10 cellular contexts compared by ENCODE assay signal in the genomic region with DNA sequence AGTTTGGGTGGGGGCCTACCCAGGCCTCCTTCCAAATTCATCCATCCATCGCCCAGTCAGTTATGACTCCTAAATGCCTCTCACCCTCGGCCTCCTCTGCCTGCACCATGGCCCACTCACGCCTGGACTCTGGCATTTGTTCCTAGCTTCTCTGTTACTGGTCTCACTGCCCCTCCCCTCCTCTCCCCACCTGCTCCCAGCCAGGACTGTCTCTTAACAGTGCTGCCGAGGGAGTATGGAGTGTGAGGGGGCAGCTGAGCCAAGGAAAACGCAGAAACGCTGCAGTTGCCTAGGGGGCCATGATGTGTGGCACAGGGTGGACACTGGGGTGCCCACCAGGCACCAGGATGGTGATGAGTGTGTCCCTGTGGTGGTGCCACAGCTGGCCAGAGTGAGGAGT. TPM values are rescaled to one million over a fixed set of nuclear protein-coding genes. Genes with fewer than 3 reads are reported as not detected.
DNase-seq lines count a peak whose midpoint lies in the region; ATAC-seq and TF ChIP-seq lines count a peak whose summit lies in the region.
"Had no signal": no experiment of that assay in that cellular context is flagged by ENCODE, and none has a peak within 500 bp of the region (broad histone marks: within the 10 kb centered on the region; RNA-seq: fewer than 3 reads in every experiment).

No MANE protein-coding gene starts in this region.

- H3K9me3 ChIP-seq in neural cell (ENCODE audit: low read length) (no peaks in the 10 kb centered on the region), adrenal gland (replicated peaks in 1 of 3) (no peaks in the 10 kb centered on the region)

- no peak for TF ChIP-seq CTCF in C4-2B (conservative IDR thresholded peaks at IDR 0.05)
- TF ChIP-seq CTCF in LNCaP clone FGC (IDR thresholded peaks at IDR 0.05; ENCODE audit: control insufficient read depth, extremely low read depth, insufficient read depth) = no peak
- TF ChIP-seq CTCF in neural cell (IDR thresholded peaks at IDR 0.05; ENCODE audit: poor library complexity, severe bottlenecking) = no peak
- TF ChIP-seq CTCF in adrenal gland (IDR thresholded peaks at IDR 0.05) = no peak

- H3K27me3 ChIP-seq in neural cell (ENCODE audit: insufficient read depth, low read depth, low read length) (peaks cover 15% of the 10 kb centered on the region), adrenal gland (no peaks in the 10 kb centered on the region)

- no peaks in the 10 kb centered on the region for H3K27me3 Mint-ChIP-seq in dendritic cell treated with granulocyte-macrophage colony-stimulating factor and Interleukin-4, amounts not matched to agents 40 ng/mL and 50 ng/mL, for 4 days

- H3K36me3 ChIP-seq in neural cell (ENCODE audit: insufficient read depth, low read length) = no peaks in the 10 kb centered on the region
- H3K36me3 ChIP-seq in adrenal gland (replicated peaks in 1 of 2) = peaks cover 0 to 29% of the 10 kb centered on the region in 2 donors

- no peak for TF ChIP-seq POLR2A in adrenal gland (IDR thresholded peaks at IDR 0.05)

- no peak overlapping the region for H3K4me2 ChIP-seq in neural cell (ENCODE audit: low read length)

- no peak overlapping the region for H3K9ac ChIP-seq in neural cell (ENCODE audit: low read length)

- peak overlapping the region; percentile 66 for H3K4me3 Mint-ChIP-seq in dendritic cell treated with granulocyte-macrophage colony-stimulating factor and Interleukin-4, amounts not matched to agents 40 ng/mL and 50 ng/mL, for 4 days

- TF ChIP-seq RAD21 in neural cell (conservative IDR thresholded peaks at IDR 0.05) = no peak

- no peak for TF ChIP-seq EP300 in neural cell (conservative IDR thresholded peaks at IDR 0.05; ENCODE audit: poor library complexity, severe bottlenecking)

- H3K4me3 ChIP-seq in LNCaP clone FGC (ENCODE audit: low read depth, low read length) = peak overlapping the region; percentile 68
- peak overlapping the region; percentile 65 for H3K4me3 ChIP-seq in neural cell (ENCODE audit: low read length)
- peak overlapping the region in 1 of 4 donors; percentile 74 for H3K4me3 ChIP-seq in adrenal gland

- ATAC-seq in HG03460 (IDR thresholded peaks at IDR 0.05; ENCODE audit: unreplicated experiment) (no peak), GM18870 (IDR thresholded peaks at IDR 0.05; ENCODE audit: unreplicated experiment) (no peak)

- H4K20me1 ChIP-seq in neural cell (ENCODE audit: insufficient read depth) = no peaks in the 10 kb centered on the region

- no peaks in the 10 kb centered on the region for H3K9me2 ChIP-seq in neural cell (ENCODE audit: insufficient read depth, low read length)

- intact Hi-C loops in dendritic cell treated with granulocyte-macrophage colony-stimulating factor and Interleukin-4, amounts not matched to agents 40 ng/mL and 50 ng/mL, for 4 days (cut with micrococcal nuclease) = loop anchor here (5.0 to 10.0 kb wide), 2 partner anchors 75 to 317 kb away; no protein-coding TSS in a partner anchor
- intact Hi-C loops in adrenal gland (cut with DNase I) = loop anchor here (5.0 to 10.0 kb wide), 3 partner anchors 40 to 80 kb away; no protein-coding TSS in a partner anchor

- peaks cover 35% of the 10 kb centered on the region for H3K4me1 Mint-ChIP-seq in dendritic cell treated with granulocyte-macrophage colony-stimulating factor and Interleukin-4, amounts not matched to agents 40 ng/mL and 50 ng/mL, for 4 days (ENCODE audit: low read depth)

- H3K4me1 ChIP-seq in adrenal gland (replicated peaks in 1 of 2) = peaks cover 19 to 25% of the 10 kb centered on the region in 2 donors

- H3K79me2 ChIP-seq in neural cell (replicated peaks; ENCODE audit: insufficient read depth, low read length) = no peaks in the 10 kb centered on the region

- H3F3A ChIP-seq in neural cell (ENCODE audit: insufficient read depth, low read length, poor library complexity, severe bottlenecking) = no peaks in the 10 kb centered on the region

- peak overlapping the region; percentile 95; the same call in 1 of the 2 replicates for H3K27ac ChIP-seq in C4-2B
- no peak overlapping the region for H3K27ac ChIP-seq in neural cell (ENCODE audit: low read length)
- H3K27ac ChIP-seq in adrenal gland = peak overlapping the region in 1 of 5 donors; percentile 5

- whole genome bisulfite sequencing in adrenal gland, 4 donors = 75 to 85% (median 80%) methylated on average over 6 of the region's 6 CpGs

- peaks cover 63% of the 10 kb centered on the region for H3K36me3 Mint-ChIP-seq in dendritic cell treated with granulocyte-macrophage colony-stimulating factor and Interleukin-4, amounts not matched to agents 40 ng/mL and 50 ng/mL, for 4 days (ENCODE audit: low read depth)

- DNase-seq in LNCaP clone FGC (ENCODE audit: low read depth) (no peak), adrenal gland (no peak), NCI-H2171 treated with DMSO at 0.1 percent for 48 hours (lab: John Stamatoyannopoulos, UW) (no peak)
- DNase-seq: HCEC 1CT, NCI-H1105 had no signal

- no peak overlapping the region for H2AFZ ChIP-seq in neural cell (ENCODE audit: low read depth, low read length)

- no peaks in the 10 kb centered on the region for H3K9me3 Mint-ChIP-seq in dendritic cell treated with granulocyte-macrophage colony-stimulating factor and Interleukin-4, amounts not matched to agents 40 ng/mL and 50 ng/mL, for 4 days

- no peak overlapping the region for H3K27ac Mint-ChIP-seq in dendritic cell treated with granulocyte-macrophage colony-stimulating factor and Interleukin-4, amounts not matched to agents 40 ng/mL and 50 ng/mL, for 4 days

TF ChIP-seq in neural cell, 6 proteins besides CTCF, POLR2A, EP300 and RAD21:
- TF ChIP-seq, protein P1, sequence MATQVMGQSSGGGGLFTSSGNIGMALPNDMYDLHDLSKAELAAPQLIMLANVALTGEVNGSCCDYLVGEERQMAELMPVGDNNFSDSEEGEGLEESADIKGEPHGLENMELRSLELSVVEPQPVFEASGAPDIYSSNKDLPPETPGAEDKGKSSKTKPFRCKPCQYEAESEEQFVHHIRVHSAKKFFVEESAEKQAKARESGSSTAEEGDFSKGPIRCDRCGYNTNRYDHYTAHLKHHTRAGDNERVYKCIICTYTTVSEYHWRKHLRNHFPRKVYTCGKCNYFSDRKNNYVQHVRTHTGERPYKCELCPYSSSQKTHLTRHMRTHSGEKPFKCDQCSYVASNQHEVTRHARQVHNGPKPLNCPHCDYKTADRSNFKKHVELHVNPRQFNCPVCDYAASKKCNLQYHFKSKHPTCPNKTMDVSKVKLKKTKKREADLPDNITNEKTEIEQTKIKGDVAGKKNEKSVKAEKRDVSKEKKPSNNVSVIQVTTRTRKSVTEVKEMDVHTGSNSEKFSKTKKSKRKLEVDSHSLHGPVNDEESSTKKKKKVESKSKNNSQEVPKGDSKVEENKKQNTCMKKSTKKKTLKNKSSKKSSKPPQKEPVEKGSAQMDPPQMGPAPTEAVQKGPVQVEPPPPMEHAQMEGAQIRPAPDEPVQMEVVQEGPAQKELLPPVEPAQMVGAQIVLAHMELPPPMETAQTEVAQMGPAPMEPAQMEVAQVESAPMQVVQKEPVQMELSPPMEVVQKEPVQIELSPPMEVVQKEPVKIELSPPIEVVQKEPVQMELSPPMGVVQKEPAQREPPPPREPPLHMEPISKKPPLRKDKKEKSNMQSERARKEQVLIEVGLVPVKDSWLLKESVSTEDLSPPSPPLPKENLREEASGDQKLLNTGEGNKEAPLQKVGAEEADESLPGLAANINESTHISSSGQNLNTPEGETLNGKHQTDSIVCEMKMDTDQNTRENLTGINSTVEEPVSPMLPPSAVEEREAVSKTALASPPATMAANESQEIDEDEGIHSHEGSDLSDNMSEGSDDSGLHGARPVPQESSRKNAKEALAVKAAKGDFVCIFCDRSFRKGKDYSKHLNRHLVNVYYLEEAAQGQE (IDR thresholded peaks at IDR 0.05; ENCODE audit: borderline replicate concordance) = no peak
- TF ChIP-seq EZH2 (IDR thresholded peaks at IDR 0.05; ENCODE audit: borderline replicate concordance, insufficient read depth, low read length, poor library complexity, severe bottlenecking) = no peak
- TF ChIP-seq MXI1 (conservative IDR thresholded peaks at IDR 0.05; ENCODE audit: poor library complexity, severe bottlenecking) = no peak
- no peak for TF ChIP-seq POLR2AphosphoS5 (IDR thresholded peaks at IDR 0.05)
- TF ChIP-seq TAF1 (IDR thresholded peaks at IDR 0.05; ENCODE audit: low read depth) = no peak
- no peak for TF ChIP-seq SMC3 (conservative IDR thresholded peaks at IDR 0.05; ENCODE audit: poor library complexity)

RNA-seq across cellular contexts. Expression of a gene that starts 3.1 kb away (rescaled TPM):
- polyA plus RNA-seq in neural cell (4.5 and 8.2 TPM in 2 replicates), adrenal gland (10 to 100 TPM in 2 of 3 donors, 1 to 10 TPM in 1; 7.7 to 17.4 (median 13.5) TPM)
- 4.1 and 4.3 TPM in 2 replicates for polyA minus RNA-seq in neural cell
- 10 to 100 TPM in 7 of 8 donors, 1 to 10 TPM in 1; 8.1 to 38.7 (median 19.7) TPM for total RNA-seq in adrenal gland

RNA-seq across cellular contexts. Expression of a gene that starts 22.7 kb away (rescaled TPM):
- polyA plus RNA-seq in neural cell = 41.3 and 51.4 TPM in 2 replicates
- polyA minus RNA-seq in neural cell = 54.3 and 66.5 TPM in 2 replicates
- 100 to 1,000 TPM in 1 of 8 donors, 10 to 100 TPM in 7; 32.2 to 114 (median 54.2) TPM for total RNA-seq in adrenal gland
- polyA plus RNA-seq in adrenal gland = 10 to 100 TPM; 28.1 to 82.1 (median 71.1) TPM

RNA-seq across cellular contexts. Expression of a gene that starts 25.4 kb away (rescaled TPM):
- polyA plus RNA-seq in neural cell = 20.1 and 34.6 TPM in 2 replicates
- 21.3 and 23.4 TPM in 2 replicates for polyA minus RNA-seq in neural cell
- total RNA-seq in adrenal gland = 10 to 100 TPM; 14.6 to 40.2 (median 25.0) TPM
- polyA plus RNA-seq in adrenal gland = 10 to 100 TPM; 19.9 to 31.5 (median 30.4) TPM

RNA-seq across cellular contexts. Expression of a gene that starts 36.5 kb away (rescaled TPM):
- 17.8 and 18.2 TPM in 2 replicates for polyA plus RNA-seq in neural cell
- 12.4 and 16.2 TPM in 2 replicates for polyA minus RNA-seq in neural cell
- 10 to 100 TPM in 2 of 8 donors, 1 to 10 TPM in 6; 5.4 to 36.8 (median 6.6) TPM for total RNA-seq in adrenal gland
- 1 to 10 TPM; 4.7 to 9.0 (median 6.1) TPM for polyA plus RNA-seq in adrenal gland

RNA-seq across cellular contexts. Expression of a gene that starts 54.7 kb away (rescaled TPM):
- polyA plus RNA-seq in neural cell (59.8 and 102 TPM in 2 replicates), adrenal gland (10 to 100 TPM; 26.5 to 83.3 (median 46.2) TPM)
- polyA minus RNA-seq in neural cell = 41.4 and 48.9 TPM in 2 replicates
- total RNA-seq in adrenal gland = 10 to 100 TPM; 52.3 to 94.6 (median 68.5) TPM
